1 cellular context compared by ENCODE assay signal in genomic region chrX:74291964-74292891, GRCh38.
A peak's percentile ranks its signal among the peaks of the same experiment; 100 is the strongest.
TF ChIP-seq lines count a peak whose summit lies in the region.

No MANE protein-coding gene starts in this region.

TF ChIP-seq in K562, 482 proteins besides CTCF, POLR2A, EP300 and RAD21 (continued from another document and continues in another):
- TF ChIP-seq MGA (IDR thresholded peaks at IDR 0.05) (no peak), EHMT2 (IDR thresholded peaks at IDR 0.05) (no peak), PHB (CRISPR knock-in tag; IDR thresholded peaks at IDR 0.05) (no peak), SRF (CRISPR knock-in tag; IDR thresholded peaks at IDR 0.05) (peak in 1 of 2 experiments; percentile 16; a peak in 1 of 4 replicates), PYGO2 (tag; IDR thresholded peaks at IDR 0.05) (no peak), ZNF766 (CRISPR knock-in tag; conservative IDR thresholded peaks at IDR 0.05) (no peak), MAZ (CRISPR knock-in tag; conservative IDR thresholded peaks at IDR 0.05 in 1 of 2, IDR thresholded peaks at IDR 0.05 in 1 of 2) (peak in 1 of 2 experiments; percentile 73; a peak in 2 of 4 replicates), SIN3A (IDR thresholded peaks at IDR 0.05; ENCODE audit: borderline replicate concordance in 2 of 2, control insufficient read depth in 1 of 2, low read depth in 2 of 2, low read length in 2 of 2) (peak in 1 of 2 experiments; percentile 41; a peak in 1 of 4 replicates), TAF1 (IDR thresholded peaks at IDR 0.05; ENCODE audit: control insufficient read depth, extremely low read depth, insufficient read depth, low read length, severe bottlenecking) (peak; percentile 81), DLX4 (CRISPR knock-in tag; IDR thresholded peaks at IDR 0.05) (no peak), BMI1 (IDR thresholded peaks at IDR 0.05; ENCODE audit: low read length) (no peak), ZFP30 (CRISPR knock-in tag; IDR thresholded peaks at IDR 0.05; ENCODE audit: borderline replicate concordance) (no peak), ZNF12 (CRISPR knock-in tag; IDR thresholded peaks at IDR 0.05) (no peak), TAF9B (IDR thresholded peaks at IDR 0.05; ENCODE audit: partially characterized antibody) (peak; percentile 90), PCBP2 (IDR thresholded peaks at IDR 0.05; ENCODE audit: low read depth, low read length, poor library complexity, severe bottlenecking) (no peak), BHLHE40 (IDR thresholded peaks at IDR 0.05; ENCODE audit: low read length) (no peak), RFX5 (IDR thresholded peaks at IDR 0.05; ENCODE audit: low read depth, low read length) (no peak), CLOCK (CRISPR knock-in tag; IDR thresholded peaks at IDR 0.05; ENCODE audit: borderline replicate concordance) (no peak), ZNF174 (CRISPR knock-in tag; IDR thresholded peaks at IDR 0.05) (no peak), IFI16 (CRISPR knock-in tag; IDR thresholded peaks at IDR 0.05) (no peak), POLR3A (IDR thresholded peaks at IDR 0.05; ENCODE audit: borderline replicate concordance, extremely low read depth, insufficient read depth, insufficient read length) (no peak), HINFP (tag; conservative IDR thresholded peaks at IDR 0.05; ENCODE audit: low read depth) (no peak), BDP1 (IDR thresholded peaks at IDR 0.05; ENCODE audit: insufficient read depth, insufficient read length) (no peak), MTA3 (IDR thresholded peaks at IDR 0.05; ENCODE audit: borderline replicate concordance) (peak; percentile 31; the same call in 1 of the 2 replicates), CREM (IDR thresholded peaks at IDR 0.05; ENCODE audit: low read depth) (peak; percentile 70), GABPB2 (CRISPR knock-in tag; conservative IDR thresholded peaks at IDR 0.05) (no peak), ZNF263 (CRISPR knock-in tag; IDR thresholded peaks at IDR 0.05; ENCODE audit: borderline replicate concordance) (peak; percentile 24; the same call in 1 of the 2 replicates), ZNF232 (CRISPR knock-in tag; IDR thresholded peaks at IDR 0.05) (no peak), ZNF395 (CRISPR knock-in tag; IDR thresholded peaks at IDR 0.05) (no peak), PHF21A (IDR thresholded peaks at IDR 0.05; ENCODE audit: borderline replicate concordance, low read depth) (no peak), THAP7 (CRISPR knock-in tag; IDR thresholded peaks at IDR 0.05) (no peak), MAFK (IDR thresholded peaks at IDR 0.05; ENCODE audit: low read length) (peak; percentile 80), ATF4 (CRISPR knock-in tag; IDR thresholded peaks at IDR 0.05) (no peak), CREB3 (tag; conservative IDR thresholded peaks at IDR 0.05; ENCODE audit: low read depth) (no peak), ZBTB43 (CRISPR knock-in tag; IDR thresholded peaks at IDR 0.05) (no peak), YY1 (IDR thresholded peaks at IDR 0.05; ENCODE audit: borderline replicate concordance in 1 of 3, control insufficient read depth in 1 of 3, extremely low read depth in 1 of 3, insufficient read depth in 3 of 3, insufficient read length in 1 of 3, insufficient replicate concordance in 2 of 3, low read depth in 1 of 3, low read length in 2 of 3) (peak; percentile 59 to 93 (median 83))
